Comparison of ENCODE assay signal across 26 cellular contexts in genomic region chr16:79838860-79839259, GRCh38.
A peak's percentile ranks its signal among the peaks of the same experiment; 100 is the strongest.
DNase-seq lines count a peak whose midpoint lies in the region; ATAC-seq and TF ChIP-seq lines count a peak whose summit lies in the region.
"Had no signal": no experiment of that assay in that cellular context is flagged by ENCODE, and none has a peak within 500 bp of the region (broad histone marks: within the 10 kb centered on the region; RNA-seq: fewer than 3 reads in every experiment).

No MANE protein-coding gene starts in this region.

- no peak overlapping the region for H3K4me3 Mint-ChIP-seq in CD4-positive, alpha-beta T cell

- H3K36me3 Mint-ChIP-seq in CD4-positive, alpha-beta T cell (ENCODE audit: low read depth) = no peaks in the 10 kb centered on the region

- no peaks in the 10 kb centered on the region for H3K4me1 Mint-ChIP-seq in CD4-positive, alpha-beta T cell (ENCODE audit: low read depth)

- no peaks in the 10 kb centered on the region for H3K27me3 ChIP-seq in colonic mucosa
- no peaks in the 10 kb centered on the region for H3K27me3 ChIP-seq in suprapubic skin
- no peaks in the 10 kb centered on the region for H3K27me3 ChIP-seq in CD4-positive, alpha-beta T cell (ENCODE audit: control insufficient read depth, insufficient read depth, low read length)
- H3K27me3 ChIP-seq: tibial artery had no signal

- peaks cover 4% of the 10 kb centered on the region for H3K27me3 Mint-ChIP-seq in CD4-positive, alpha-beta T cell
- H3K27me3 Mint-ChIP-seq: progenitor cell of endocrine pancreas had no signal

- POLR2A ChIA-PET in CD4-positive, alpha-beta T cell (lab: Charles Lee) = no interaction called here

- peak; percentile 0 for DNase-seq in NCI-H69 (lab: John Stamatoyannopoulos, UW)
- DNase-seq in colonic mucosa = peak; percentile 33
- DNase-seq in left ventricle myocardium superior = peak; percentile 36
- peak; percentile 49 for DNase-seq in pons (ENCODE audit: low spot score)
- no peak for DNase-seq in suprapubic skin (ENCODE audit: low spot score in 2 of 2)
- DNase-seq in CD4-positive, alpha-beta T cell = no peak
- DNase-seq in 8988T = no peak
- DNase-seq: activated CD4-positive, alpha-beta T cell treated with anti-CD3 and anti-CD28 coated beads, Interleukin-2, amount 50 U/mL, for 1 hour; activated CD8-positive, alpha-beta memory T cell treated with anti-CD3 and anti-CD28 coated beads, Interleukin-2, amount 50 U/mL, for 48 hours; activated gamma-delta T cell; AML-193; central memory CD4-positive, alpha-beta T cell; COR-L47; DMS79 treated with DMSO at 0.1 percent for 48 hours; effector CD4-positive, alpha-beta T cell; islet precursor cell; MM.1S; NCI-H146; PC-9; small intestine; stimulated activated naive CD4-positive, alpha-beta T cell; tibial artery; WERI-Rb-1 had no signal

- no peak overlapping the region for H3K27ac ChIP-seq in colonic mucosa
- H3K27ac ChIP-seq in suprapubic skin = no peak overlapping the region
- no peak overlapping the region for H3K27ac ChIP-seq in CD4-positive, alpha-beta T cell (ENCODE audit: low read depth, low read length)
- H3K27ac ChIP-seq: PC-9, tibial artery, WERI-Rb-1 had no signal

- TF ChIP-seq CTCF in colonic mucosa (IDR thresholded peaks at IDR 0.05) = no peak
- TF ChIP-seq CTCF in suprapubic skin (IDR thresholded peaks at IDR 0.05) = no peak
- TF ChIP-seq CTCF in CD4-positive, alpha-beta T cell (IDR thresholded peaks at IDR 0.05) = no peak

- H3K9me3 Mint-ChIP-seq in CD4-positive, alpha-beta T cell = no peaks in the 10 kb centered on the region

- WGBS in suprapubic skin = 50% methylated on average over 7 of the region's 7 CpGs

- H3K4me1 ChIP-seq in colonic mucosa = no peaks in the 10 kb centered on the region
- H3K4me1 ChIP-seq in suprapubic skin = peaks cover 23% of the 10 kb centered on the region
- H3K4me1 ChIP-seq: tibial artery had no signal

- peak; percentile 67 for ATAC-seq in left ventricle myocardium superior
- no peak for ATAC-seq in CD4-positive, alpha-beta T cell (ENCODE audit: poor library complexity)
- no peak for ATAC-seq in GM21737 (IDR thresholded peaks at IDR 0.05; ENCODE audit: unreplicated experiment)
- ATAC-seq: K562 had no signal

- H3K36me3 ChIP-seq in colonic mucosa = no peaks in the 10 kb centered on the region
- no peaks in the 10 kb centered on the region for H3K36me3 ChIP-seq in suprapubic skin
- H3K36me3 ChIP-seq: tibial artery, WERI-Rb-1 had no signal

- intact Hi-C loops in colonic mucosa (cut with DNase I) (no loop called here), left ventricle myocardium superior (cut with micrococcal nuclease) (no loop called here)
- intact Hi-C loops in CD4-positive, alpha-beta T cell (cut with DNase I, micrococcal nuclease) = no loop called here

- no peak for TF ChIP-seq POLR2A in suprapubic skin (IDR thresholded peaks at IDR 0.05)

- H3K27ac Mint-ChIP-seq in CD4-positive, alpha-beta T cell = no peak overlapping the region
- H3K27ac Mint-ChIP-seq: progenitor cell of endocrine pancreas had no signal

- H3K4me3 ChIP-seq in colonic mucosa (no peak overlapping the region), suprapubic skin (no peak overlapping the region)
- H3K4me3 ChIP-seq: K562, PC-9, tibial artery had no signal

- no peak for TF ChIP-seq EP300 in suprapubic skin (IDR thresholded peaks at IDR 0.05)

- H3K9me3 ChIP-seq in colonic mucosa (no peaks in the 10 kb centered on the region), suprapubic skin (no peaks in the 10 kb centered on the region)
- H3K9me3 ChIP-seq in CD4-positive, alpha-beta T cell (ENCODE audit: control insufficient read depth, low read length) = no peaks in the 10 kb centered on the region
- H3K9me3 ChIP-seq: tibial artery had no signal

- CTCF ChIA-PET in CD4-positive, alpha-beta T cell (lab: Charles Lee) = no interaction called here

- no peak overlapping the region for H3K9ac ChIP-seq in colonic mucosa (ENCODE audit: low read depth in 2 of 2, low read length in 2 of 2)

Comparison
In these comparisons a context has a peak if more than half of its experiments do, and no peak if none do; other contexts are left out.
1. DNase-seq: peak in NCI-H69 (single experiment), colonic mucosa (single experiment), left ventricle myocardium superior (single experiment) and pons (single experiment); none in suprapubic skin (0 of 2), CD4-positive, alpha-beta T cell (0 of 10) and 8988T (single experiment).